1 cellular context compared by ENCODE assay signal in genomic region chr17:63945851-63946439, GRCh38.
TF ChIP-seq lines count a peak whose summit lies in the region.

No MANE protein-coding gene starts in this region.

TF ChIP-seq in GM12878, 131 proteins besides CTCF, POLR2A, EP300 and RAD21 (continues in another document):
- no peak; the same call in 1 of the 2 replicates for TF ChIP-seq DPF2 (IDR thresholded peaks at IDR 0.05)
- no peak for TF ChIP-seq ZNF622 (IDR thresholded peaks at IDR 0.05)
- peak; percentile 92 for TF ChIP-seq RAD51 (IDR thresholded peaks at IDR 0.05)
- TF ChIP-seq FOXM1 (IDR thresholded peaks at IDR 0.05; ENCODE audit: low read depth, low read length) = no peak
- no peak for TF ChIP-seq ZBTB4 (CRISPR knock-in tag; IDR thresholded peaks at IDR 0.05)
- TF ChIP-seq, protein P1, sequence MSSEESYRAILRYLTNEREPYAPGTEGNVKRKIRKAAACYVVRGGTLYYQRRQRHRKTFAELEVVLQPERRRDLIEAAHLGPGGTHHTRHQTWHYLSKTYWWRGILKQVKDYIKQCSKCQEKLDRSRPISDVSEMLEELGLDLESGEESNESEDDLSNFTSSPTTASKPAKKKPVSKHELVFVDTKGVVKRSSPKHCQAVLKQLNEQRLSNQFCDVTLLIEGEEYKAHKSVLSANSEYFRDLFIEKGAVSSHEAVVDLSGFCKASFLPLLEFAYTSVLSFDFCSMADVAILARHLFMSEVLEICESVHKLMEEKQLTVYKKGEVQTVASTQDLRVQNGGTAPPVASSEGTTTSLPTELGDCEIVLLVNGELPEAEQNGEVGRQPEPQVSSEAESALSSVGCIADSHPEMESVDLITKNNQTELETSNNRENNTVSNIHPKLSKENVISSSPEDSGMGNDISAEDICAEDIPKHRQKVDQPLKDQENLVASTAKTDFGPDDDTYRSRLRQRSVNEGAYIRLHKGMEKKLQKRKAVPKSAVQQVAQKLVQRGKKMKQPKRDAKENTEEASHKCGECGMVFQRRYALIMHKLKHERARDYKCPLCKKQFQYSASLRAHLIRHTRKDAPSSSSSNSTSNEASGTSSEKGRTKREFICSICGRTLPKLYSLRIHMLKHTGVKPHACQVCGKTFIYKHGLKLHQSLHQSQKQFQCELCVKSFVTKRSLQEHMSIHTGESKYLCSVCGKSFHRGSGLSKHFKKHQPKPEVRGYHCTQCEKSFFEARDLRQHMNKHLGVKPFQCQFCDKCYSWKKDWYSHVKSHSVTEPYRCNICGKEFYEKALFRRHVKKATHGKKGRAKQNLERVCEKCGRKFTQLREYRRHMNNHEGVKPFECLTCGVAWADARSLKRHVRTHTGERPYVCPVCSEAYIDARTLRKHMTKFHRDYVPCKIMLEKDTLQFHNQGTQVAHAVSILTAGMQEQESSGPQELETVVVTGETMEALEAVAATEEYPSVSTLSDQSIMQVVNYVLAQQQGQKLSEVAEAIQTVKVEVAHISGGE (CRISPR knock-in tag; IDR thresholded peaks at IDR 0.05) = no peak
- no peak for TF ChIP-seq SMAD5 (IDR thresholded peaks at IDR 0.05; ENCODE audit: low read depth)
- TF ChIP-seq RBBP5 (conservative IDR thresholded peaks at IDR 0.05) = no peak
- TF ChIP-seq, protein P2, sequence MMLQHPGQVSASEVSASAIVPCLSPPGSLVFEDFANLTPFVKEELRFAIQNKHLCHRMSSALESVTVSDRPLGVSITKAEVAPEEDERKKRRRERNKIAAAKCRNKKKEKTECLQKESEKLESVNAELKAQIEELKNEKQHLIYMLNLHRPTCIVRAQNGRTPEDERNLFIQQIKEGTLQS (IDR thresholded peaks at IDR 0.05; ENCODE audit: borderline replicate concordance, extremely low read depth, low read depth, low read length) = peak; percentile 60; the same call in 1 of the 2 replicates
- peak; percentile 56 for TF ChIP-seq USF2 (IDR thresholded peaks at IDR 0.05; ENCODE audit: borderline replicate concordance, low read depth, low read length)
- no peak for TF ChIP-seq MYB (IDR thresholded peaks at IDR 0.05; ENCODE audit: borderline replicate concordance, low read depth, low read length)
- no peak for TF ChIP-seq LARP7 (IDR thresholded peaks at IDR 0.05)
- TF ChIP-seq, protein P3, sequence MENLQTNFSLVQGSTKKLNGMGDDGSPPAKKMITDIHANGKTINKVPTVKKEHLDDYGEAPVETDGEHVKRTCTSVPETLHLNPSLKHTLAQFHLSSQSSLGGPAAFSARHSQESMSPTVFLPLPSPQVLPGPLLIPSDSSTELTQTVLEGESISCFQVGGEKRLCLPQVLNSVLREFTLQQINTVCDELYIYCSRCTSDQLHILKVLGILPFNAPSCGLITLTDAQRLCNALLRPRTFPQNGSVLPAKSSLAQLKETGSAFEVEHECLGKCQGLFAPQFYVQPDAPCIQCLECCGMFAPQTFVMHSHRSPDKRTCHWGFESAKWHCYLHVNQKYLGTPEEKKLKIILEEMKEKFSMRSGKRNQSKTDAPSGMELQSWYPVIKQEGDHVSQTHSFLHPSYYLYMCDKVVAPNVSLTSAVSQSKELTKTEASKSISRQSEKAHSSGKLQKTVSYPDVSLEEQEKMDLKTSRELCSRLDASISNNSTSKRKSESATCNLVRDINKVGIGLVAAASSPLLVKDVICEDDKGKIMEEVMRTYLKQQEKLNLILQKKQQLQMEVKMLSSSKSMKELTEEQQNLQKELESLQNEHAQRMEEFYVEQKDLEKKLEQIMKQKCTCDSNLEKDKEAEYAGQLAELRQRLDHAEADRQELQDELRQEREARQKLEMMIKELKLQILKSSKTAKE (IDR thresholded peaks at IDR 0.05; ENCODE audit: low read depth, poor library complexity, severe bottlenecking) = no peak
- no peak for TF ChIP-seq PAX8 (IDR thresholded peaks at IDR 0.05)
- TF ChIP-seq NFYA (IDR thresholded peaks at IDR 0.05; ENCODE audit: borderline replicate concordance, low read depth, low read length) = no peak
- no peak for TF ChIP-seq SRF (IDR thresholded peaks at IDR 0.05; ENCODE audit: low read depth in 2 of 2, low read length in 2 of 2)
- no peak for TF ChIP-seq YY1 (IDR thresholded peaks at IDR 0.05; ENCODE audit: low read depth, low read length)
- no peak for TF ChIP-seq PML (IDR thresholded peaks at IDR 0.05; ENCODE audit: low read length)
- no peak for TF ChIP-seq TCF12 (IDR thresholded peaks at IDR 0.05; ENCODE audit: low read depth, low read length)
- no peak for TF ChIP-seq ZBTB40 (IDR thresholded peaks at IDR 0.05; ENCODE audit: borderline replicate concordance)
- peak; percentile 55; the same call in 1 of the 2 replicates for TF ChIP-seq RFX5 (IDR thresholded peaks at IDR 0.05; ENCODE audit: low read depth, low read length)
- no peak for TF ChIP-seq TCF7 (IDR thresholded peaks at IDR 0.05; ENCODE audit: borderline replicate concordance)
- no peak for TF ChIP-seq NBN (IDR thresholded peaks at IDR 0.05)
- TF ChIP-seq TBL1XR1 (IDR thresholded peaks at IDR 0.05; ENCODE audit: low read depth, low read length) = no peak
- no peak for TF ChIP-seq ATF7 (IDR thresholded peaks at IDR 0.05; ENCODE audit: low read depth)
- TF ChIP-seq EED (IDR thresholded peaks at IDR 0.05; ENCODE audit: low read depth) = no peak
- no peak for TF ChIP-seq CREB1 (IDR thresholded peaks at IDR 0.05; ENCODE audit: low read depth)
- no peak for TF ChIP-seq E2F4 (IDR thresholded peaks at IDR 0.05; ENCODE audit: low read depth, low read length)
- TF ChIP-seq CEBPB (IDR thresholded peaks at IDR 0.05; ENCODE audit: borderline replicate concordance in 1 of 2, low read depth in 2 of 2, low read length in 2 of 2) = no peak
- no peak for TF ChIP-seq WRNIP1 (IDR thresholded peaks at IDR 0.05; ENCODE audit: borderline replicate concordance, low read depth, low read length)
- TF ChIP-seq, protein P4, sequence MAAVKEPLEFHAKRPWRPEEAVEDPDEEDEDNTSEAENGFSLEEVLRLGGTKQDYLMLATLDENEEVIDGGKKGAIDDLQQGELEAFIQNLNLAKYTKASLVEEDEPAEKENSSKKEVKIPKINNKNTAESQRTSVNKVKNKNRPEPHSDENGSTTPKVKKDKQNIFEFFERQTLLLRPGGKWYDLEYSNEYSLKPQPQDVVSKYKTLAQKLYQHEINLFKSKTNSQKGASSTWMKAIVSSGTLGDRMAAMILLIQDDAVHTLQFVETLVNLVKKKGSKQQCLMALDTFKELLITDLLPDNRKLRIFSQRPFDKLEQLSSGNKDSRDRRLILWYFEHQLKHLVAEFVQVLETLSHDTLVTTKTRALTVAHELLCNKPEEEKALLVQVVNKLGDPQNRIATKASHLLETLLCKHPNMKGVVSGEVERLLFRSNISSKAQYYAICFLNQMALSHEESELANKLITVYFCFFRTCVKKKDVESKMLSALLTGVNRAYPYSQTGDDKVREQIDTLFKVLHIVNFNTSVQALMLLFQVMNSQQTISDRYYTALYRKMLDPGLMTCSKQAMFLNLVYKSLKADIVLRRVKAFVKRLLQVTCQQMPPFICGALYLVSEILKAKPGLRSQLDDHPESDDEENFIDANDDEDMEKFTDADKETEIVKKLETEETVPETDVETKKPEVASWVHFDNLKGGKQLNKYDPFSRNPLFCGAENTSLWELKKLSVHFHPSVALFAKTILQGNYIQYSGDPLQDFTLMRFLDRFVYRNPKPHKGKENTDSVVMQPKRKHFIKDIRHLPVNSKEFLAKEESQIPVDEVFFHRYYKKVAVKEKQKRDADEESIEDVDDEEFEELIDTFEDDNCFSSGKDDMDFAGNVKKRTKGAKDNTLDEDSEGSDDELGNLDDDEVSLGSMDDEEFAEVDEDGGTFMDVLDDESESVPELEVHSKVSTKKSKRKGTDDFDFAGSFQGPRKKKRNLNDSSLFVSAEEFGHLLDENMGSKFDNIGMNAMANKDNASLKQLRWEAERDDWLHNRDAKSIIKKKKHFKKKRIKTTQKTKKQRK (IDR thresholded peaks at IDR 0.05; ENCODE audit: low read depth, low read length) = no peak
- TF ChIP-seq ZNF384 (IDR thresholded peaks at IDR 0.05; ENCODE audit: borderline replicate concordance, low read depth, low read length) = no peak
- no peak for TF ChIP-seq CHD2 (IDR thresholded peaks at IDR 0.05; ENCODE audit: borderline replicate concordance, low read depth, low read length)
- TF ChIP-seq HDAC6 (IDR thresholded peaks at IDR 0.05; ENCODE audit: unreplicated experiment) = no peak
- no peak for TF ChIP-seq GABPA (IDR thresholded peaks at IDR 0.05; ENCODE audit: low read depth)
- TF ChIP-seq HDGF (IDR thresholded peaks at IDR 0.05) = peak; percentile 16; the same call in 1 of the 2 replicates
- TF ChIP-seq, protein P5, sequence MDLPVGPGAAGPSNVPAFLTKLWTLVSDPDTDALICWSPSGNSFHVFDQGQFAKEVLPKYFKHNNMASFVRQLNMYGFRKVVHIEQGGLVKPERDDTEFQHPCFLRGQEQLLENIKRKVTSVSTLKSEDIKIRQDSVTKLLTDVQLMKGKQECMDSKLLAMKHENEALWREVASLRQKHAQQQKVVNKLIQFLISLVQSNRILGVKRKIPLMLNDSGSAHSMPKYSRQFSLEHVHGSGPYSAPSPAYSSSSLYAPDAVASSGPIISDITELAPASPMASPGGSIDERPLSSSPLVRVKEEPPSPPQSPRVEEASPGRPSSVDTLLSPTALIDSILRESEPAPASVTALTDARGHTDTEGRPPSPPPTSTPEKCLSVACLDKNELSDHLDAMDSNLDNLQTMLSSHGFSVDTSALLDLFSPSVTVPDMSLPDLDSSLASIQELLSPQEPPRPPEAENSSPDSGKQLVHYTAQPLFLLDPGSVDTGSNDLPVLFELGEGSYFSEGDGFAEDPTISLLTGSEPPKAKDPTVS (IDR thresholded peaks at IDR 0.05; ENCODE audit: low read depth, low read length) = no peak
- TF ChIP-seq JUNB (IDR thresholded peaks at IDR 0.05) = no peak
- TF ChIP-seq, protein P6, sequence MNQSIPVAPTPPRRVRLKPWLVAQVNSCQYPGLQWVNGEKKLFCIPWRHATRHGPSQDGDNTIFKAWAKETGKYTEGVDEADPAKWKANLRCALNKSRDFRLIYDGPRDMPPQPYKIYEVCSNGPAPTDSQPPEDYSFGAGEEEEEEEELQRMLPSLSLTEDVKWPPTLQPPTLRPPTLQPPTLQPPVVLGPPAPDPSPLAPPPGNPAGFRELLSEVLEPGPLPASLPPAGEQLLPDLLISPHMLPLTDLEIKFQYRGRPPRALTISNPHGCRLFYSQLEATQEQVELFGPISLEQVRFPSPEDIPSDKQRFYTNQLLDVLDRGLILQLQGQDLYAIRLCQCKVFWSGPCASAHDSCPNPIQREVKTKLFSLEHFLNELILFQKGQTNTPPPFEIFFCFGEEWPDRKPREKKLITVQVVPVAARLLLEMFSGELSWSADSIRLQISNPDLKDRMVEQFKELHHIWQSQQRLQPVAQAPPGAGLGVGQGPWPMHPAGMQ (IDR thresholded peaks at IDR 0.05; ENCODE audit: borderline replicate concordance) = no peak
- no peak for TF ChIP-seq MTA3 (IDR thresholded peaks at IDR 0.05; ENCODE audit: borderline replicate concordance, low read length)
